19 cellular contexts compared by ENCODE assay signal in genomic region chr14:73427516-73428264, GRCh38. TPM values are rescaled to one million over a fixed set of nuclear protein-coding genes. Genes with fewer than 3 reads are reported as not detected.
DNase-seq lines count a peak whose midpoint lies in the region; ATAC-seq, FAIRE-seq and TF ChIP-seq lines count a peak whose summit lies in the region.
"Had no signal": no experiment of that assay in that cellular context is flagged by ENCODE, and none has a peak within 500 bp of the region (broad histone marks: within the 10 kb centered on the region; RNA-seq: fewer than 3 reads in every experiment).

No MANE protein-coding gene starts in this region.

- FAIRE-seq in kidney (lab: Jason Lieb, UNC), result no peak
- FAIRE-seq in small intestine (lab: Jason Lieb, UNC), result peak; percentile 19
- FAIRE-seq in frontal cortex (lab: Jason Lieb, UNC), result no peak
- FAIRE-seq: G401.6, H1 had no signal

- ATAC-seq in GM23338 (no peak), HG03280 (IDR thresholded peaks at IDR 0.05; ENCODE audit: unreplicated experiment) (no peak)
- ATAC-seq: CD8-positive, alpha-beta T cell had no signal

- no peak overlapping the region for H3K4me3 Mint-ChIP-seq in GM23338
- H3K4me3 Mint-ChIP-seq: activated CD4-positive, alpha-beta T cell treated with anti-CD3 and anti-CD28 coated beads, Interleukin-2, amount 10 ng/mL, durations not matched to agents 7 days and 5 days; brain; CD8-positive, alpha-beta T cell had no signal

- H3K9me3 ChIP-seq in adipocyte (ENCODE audit: control insufficient read depth, low read length) (no peaks in the 10 kb centered on the region), kidney (ENCODE audit: control insufficient read depth in 1 of 2, low read length in 2 of 2) (no peaks in the 10 kb centered on the region), small intestine (ENCODE audit: control insufficient read depth, low read depth) (no peaks in the 10 kb centered on the region)
- H3K9me3 ChIP-seq in effector memory CD4-positive, alpha-beta T cell (ENCODE audit: control insufficient read depth, low read length), result no peaks in the 10 kb centered on the region

- H3K4me3 ChIP-seq in GM23338 (no peak overlapping the region), adipocyte (ENCODE audit: low read length) (no peak overlapping the region), kidney (ENCODE audit: low read length in 2 of 2) (no peak overlapping the region), small intestine (ENCODE audit: low read depth in 1 of 2, low read length in 2 of 2) (no peak overlapping the region)
- no peak overlapping the region for H3K4me3 ChIP-seq in effector memory CD4-positive, alpha-beta T cell (ENCODE audit: insufficient read depth, low read depth, low read length, poor library complexity, severe bottlenecking)

- no peak overlapping the region for H2AFZ ChIP-seq in GM23338

- H3K27me3 ChIP-seq in GM23338 (ENCODE audit: insufficient read depth) (no peaks in the 10 kb centered on the region), adipocyte (replicated peaks; ENCODE audit: control insufficient read depth, insufficient read depth, low read length) (no peaks in the 10 kb centered on the region), small intestine (ENCODE audit: control insufficient read depth in 2 of 2, insufficient read depth in 2 of 2, low read length in 2 of 2) (no peaks in the 10 kb centered on the region)
- no peaks in the 10 kb centered on the region for H3K27me3 ChIP-seq in effector memory CD4-positive, alpha-beta T cell (replicated peaks; ENCODE audit: control insufficient read depth, insufficient read depth, low read length, poor library complexity, severe bottlenecking)

- peaks cover 7% of the 10 kb centered on the region for H3K4me1 Mint-ChIP-seq in GM23338

- peaks cover 14% of the 10 kb centered on the region for H4K20me1 ChIP-seq in GM23338 (replicated peaks; ENCODE audit: insufficient read depth)

- H3K9me3 Mint-ChIP-seq in GM23338, result no peaks in the 10 kb centered on the region
- H3K9me3 Mint-ChIP-seq: activated CD4-positive, alpha-beta T cell treated with anti-CD3 and anti-CD28 coated beads, Interleukin-2, amount 10 ng/mL, durations not matched to agents 7 days and 5 days; activated T-helper 2 cell treated with anti-CD3 and anti-CD28 coated beads, Interferon-gamma antibody, Interleukin-2, Interleukin-4, amounts not matched to agents 10 μg/mL and 5 μg/mL and 100 μg/mL, durations not matched to agents 14 hours and 24 hours and 36 hours; brain; CD8-positive, alpha-beta T cell had no signal

- TF ChIP-seq CTCF in GM23338 (conservative IDR thresholded peaks at IDR 0.05; ENCODE audit: low read depth in 2 of 2), result no peak
- no peak for TF ChIP-seq CTCF in kidney (IDR thresholded peaks at IDR 0.05; ENCODE audit: borderline replicate concordance, extremely low read depth, insufficient read depth)

- no peak for DNase-seq in GM23338 (ENCODE audit: low spot score)
- DNase-seq in adipocyte (ENCODE audit: low read depth), result peak; percentile 25
- no peak for DNase-seq in kidney
- DNase-seq in small intestine, result no peak
- DNase-seq in NCI-H1930 (lab: John Stamatoyannopoulos, UW), result no peak
- no peak for DNase-seq in effector memory CD4-positive, alpha-beta T cell
- DNase-seq in frontal cortex (ENCODE audit: low spot score in 2 of 2), result no peak
- DNase-seq: activated CD4-positive, alpha-beta T cell treated with anti-CD3 and anti-CD28 coated beads, Interleukin-2, amount 10 ng/mL, durations not matched to agents 7 days and 5 days; CD8-positive, alpha-beta T cell; hypothalamus; mammary epithelial cell; stimulated activated CD4-positive, alpha-beta T cell treated with anti-CD3 and anti-CD28 coated beads, Interleukin-2, amount 100 ng/mL, for 48 hours; stimulated activated naive CD4-positive, alpha-beta T cell treated with Interleukin-2 at 50 U/mL for 16 hours; T-helper 1 cell had no signal

- H3F3A ChIP-seq in GM23338 (replicated peaks; ENCODE audit: low read depth), result no peaks in the 10 kb centered on the region

- H3K9me2 ChIP-seq in GM23338 (ENCODE audit: insufficient read depth), result no peaks in the 10 kb centered on the region

- intact Hi-C loops in kidney (cut with DNase I), result no loop called here

- H3K4me2 ChIP-seq in GM23338, result no peak overlapping the region

- H3K27ac ChIP-seq in GM23338 (ENCODE audit: low read depth), result 0 out of 2 replicates have a peak overlapping the region, but pooled peaks have one; percentile 57
- peak overlapping the region; percentile 5 to 61 for H3K27ac ChIP-seq in kidney (ENCODE audit: low read depth in 2 of 2, low read length in 2 of 2)
- no peak overlapping the region for H3K27ac ChIP-seq in small intestine (ENCODE audit: low read depth in 1 of 2, low read length in 1 of 2)
- no peak overlapping the region for H3K27ac ChIP-seq in effector memory CD4-positive, alpha-beta T cell (ENCODE audit: insufficient read depth, low read length, poor library complexity, severe bottlenecking)

- H3K27me3 Mint-ChIP-seq in GM23338 (ENCODE audit: insufficient read depth, low read depth, poor library complexity), result peaks cover under 1% of the 10 kb centered on the region
- H3K27me3 Mint-ChIP-seq: activated CD4-positive, alpha-beta T cell treated with anti-CD3 and anti-CD28 coated beads, Interleukin-2, amount 10 ng/mL, durations not matched to agents 7 days and 5 days; brain had no signal

- 80 to 85% (median 81%) methylated on average over 4 of the region's 4 CpGs for WGBS in small intestine, 3 donors

- H3K4me1 ChIP-seq in GM23338 (ENCODE audit: insufficient read depth) (no peaks in the 10 kb centered on the region), adipocyte (ENCODE audit: control insufficient read depth, insufficient read depth, low read length) (peaks cover 9% of the 10 kb centered on the region), kidney (ENCODE audit: control insufficient read depth in 1 of 2, insufficient read depth in 1 of 2, low read depth in 1 of 2, low read length in 2 of 2) (peaks cover 6 to 26% of the 10 kb centered on the region in 2 donors), small intestine (ENCODE audit: control insufficient read depth in 2 of 2, insufficient read depth in 1 of 2, low read depth in 1 of 2, low read length in 1 of 2) (peaks cover 0 to 4% of the 10 kb centered on the region in 2 donors)
- H3K4me1 ChIP-seq in effector memory CD4-positive, alpha-beta T cell (ENCODE audit: control insufficient read depth, insufficient read depth, low read length, poor library complexity, severe bottlenecking), result no peaks in the 10 kb centered on the region

- H3K9ac ChIP-seq in adipocyte (ENCODE audit: low read length), result no peak overlapping the region
- no peak overlapping the region for H3K9ac ChIP-seq in kidney (ENCODE audit: low read length in 2 of 2)

- no peak overlapping the region for H3K27ac Mint-ChIP-seq in GM23338
- H3K27ac Mint-ChIP-seq: activated CD4-positive, alpha-beta T cell treated with anti-CD3 and anti-CD28 coated beads, Interleukin-2, amount 10 ng/mL, durations not matched to agents 7 days and 5 days; activated T-helper 2 cell treated with anti-CD3 and anti-CD28 coated beads, Interferon-gamma antibody, Interleukin-2, Interleukin-4, amounts not matched to agents 10 μg/mL and 5 μg/mL and 100 μg/mL, durations not matched to agents 14 hours and 24 hours and 36 hours had no signal

- H3K36me3 ChIP-seq in GM23338 (ENCODE audit: insufficient read depth) (no peaks in the 10 kb centered on the region), adipocyte (ENCODE audit: control insufficient read depth, insufficient read depth, low read length, severe bottlenecking) (no peaks in the 10 kb centered on the region), kidney (ENCODE audit: control insufficient read depth in 1 of 2, insufficient read depth in 2 of 2, low read length in 2 of 2) (no peaks in the 10 kb centered on the region), small intestine (ENCODE audit: control insufficient read depth in 2 of 2, insufficient read depth in 2 of 2, low read length in 2 of 2) (no peaks in the 10 kb centered on the region)
- H3K36me3 ChIP-seq in effector memory CD4-positive, alpha-beta T cell (ENCODE audit: control insufficient read depth, insufficient read depth, low read length), result no peaks in the 10 kb centered on the region

- H3K79me2 ChIP-seq in GM23338 (replicated peaks; ENCODE audit: insufficient read depth), result peaks cover 95% of the 10 kb centered on the region

- no peaks in the 10 kb centered on the region for H3K36me3 Mint-ChIP-seq in GM23338 (ENCODE audit: low read depth)

TF ChIP-seq in GM23338, 12 proteins besides CTCF, POLR2A, EP300 and RAD21 (continues in another document):
- TF ChIP-seq NANOG (IDR thresholded peaks at IDR 0.05; ENCODE audit: borderline replicate concordance), result no peak
- TF ChIP-seq ZNF331 (CRISPR knock-in tag; IDR thresholded peaks at IDR 0.05; ENCODE audit: low read depth), result no peak
- no peak for TF ChIP-seq EZH2phosphoT487 (IDR thresholded peaks at IDR 0.05; ENCODE audit: unreplicated experiment)
- no peak for TF ChIP-seq ETS1 (IDR thresholded peaks at IDR 0.05)

RNA-seq across cellular contexts. Expression of gene NUMB, which starts 30.7 kb away (rescaled TPM):
- total RNA-seq in GM23338 (2014; rRNA removed; shearing (Covaris generic)), result 34.3 and 36.7 TPM in 2 replicates
- polyA plus RNA-seq in GM23338 (2016; fragmentation: Nextera tagmentation; extraction: Ambion mirVana) (30.2 and 32.1 TPM in 2 replicates), kidney (ENCODE audit: insufficient read depth, low read depth, low replicate concordance) (42.4 TPM), small intestine (10 to 100 TPM; 38.5 to 69.6 (median 41.3) TPM)
- total RNA-seq in kidney (104 TPM), frontal cortex (13.5 TPM)

Comparison
In these comparisons a context has a peak if more than half of its experiments do, and no peak if none do; other contexts are left out.
1. H3K27ac ChIP-seq: peak in GM23338 (single experiment) and kidney (2 of 2); none in small intestine (0 of 2) and effector memory CD4-positive, alpha-beta T cell (single experiment).